8 cellular contexts compared by ENCODE assay signal in the genomic region with DNA sequence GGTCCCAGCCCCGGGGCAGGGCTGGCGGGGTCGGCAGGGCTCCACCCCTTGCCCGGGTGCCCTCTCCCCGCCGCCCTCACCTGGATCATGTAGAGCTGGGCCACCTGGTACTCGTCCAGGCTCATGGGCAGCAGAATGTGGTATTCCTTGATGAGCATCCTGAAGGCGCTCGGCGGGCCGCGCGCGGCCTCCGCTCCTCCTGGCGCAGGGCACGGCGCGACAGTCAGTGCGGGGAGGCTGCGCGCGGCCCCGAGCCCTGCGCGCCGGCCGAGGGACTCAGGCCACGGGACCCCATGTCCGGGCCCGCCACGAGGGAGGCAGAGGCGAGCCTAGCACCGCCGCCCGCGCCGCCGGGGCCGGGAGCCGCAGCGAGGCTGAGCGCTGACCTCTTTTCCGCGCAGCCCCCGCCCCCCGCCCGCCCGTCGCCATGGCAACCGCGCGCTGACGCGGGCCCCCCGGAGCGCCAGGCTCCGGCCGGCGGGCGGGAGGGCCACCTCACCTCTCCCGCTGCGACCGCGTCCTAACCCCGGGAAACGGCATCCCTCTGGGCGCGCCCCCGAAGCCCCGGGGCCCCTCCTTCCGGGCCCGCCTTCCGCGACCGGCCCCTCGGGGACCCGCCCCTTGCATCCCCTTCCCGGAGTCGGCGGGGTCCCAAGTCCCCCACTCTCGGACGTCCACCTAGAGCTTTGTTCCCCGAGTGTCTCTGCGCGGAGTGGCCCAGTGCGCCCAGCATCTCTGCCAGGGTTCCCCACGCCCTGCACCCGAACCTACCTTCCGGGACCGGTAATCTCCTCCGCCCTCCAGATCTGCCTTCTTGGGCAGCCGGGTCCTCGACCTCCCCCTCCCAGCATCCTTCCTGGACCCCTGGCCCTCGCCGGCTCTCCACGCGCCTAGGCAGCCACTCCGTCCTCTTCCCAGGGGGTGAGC. TPM values are rescaled to one million over a fixed set of nuclear protein-coding genes. Genes with fewer than 3 reads are reported as not detected.
A peak's percentile ranks its signal among the peaks of the same experiment; 100 is the strongest.
DNase-seq lines count a peak whose midpoint lies in the region; ATAC-seq and TF ChIP-seq lines count a peak whose summit lies in the region.

No MANE protein-coding gene starts in this region.

- ATAC-seq in DND-41 (ENCODE audit: insufficient read depth, low read depth) (no peak), HG03354 (IDR thresholded peaks at IDR 0.05; ENCODE audit: poor library complexity, severe bottlenecking, unreplicated experiment) (no peak), HG03045 (IDR thresholded peaks at IDR 0.05; ENCODE audit: unreplicated experiment) (no peak)

- peak overlapping the region; percentile 54 for H4K12ac ChIP-seq in trophoblast cell (ENCODE audit: low read depth, low read length)

- H3K4me1 Mint-ChIP-seq in activated T-cell treated with anti-CD3 and anti-CD28 coated beads, Interleukin-2, amount 50 U/mL, for 24 hours (ENCODE audit: low read depth): peaks cover 59% of the 10 kb centered on the region

- H3K4ac ChIP-seq in trophoblast cell (ENCODE audit: low read depth, low read length): peak overlapping the region; percentile 12

- H3K18ac ChIP-seq in trophoblast cell (ENCODE audit: low read length): peak overlapping the region; percentile 85

- peak overlapping the region; percentile 44 for H2BK5ac ChIP-seq in trophoblast cell (ENCODE audit: low read depth, low read length, poor library complexity)

- peak overlapping the region; percentile 61; the same call in 1 of the 2 replicates for H2AFZ ChIP-seq in DND-41 (ENCODE audit: low read depth, low read length)
- peak overlapping the region; percentile 65 for H2AFZ ChIP-seq in trophoblast cell (ENCODE audit: insufficient read depth, low read length, poor library complexity)

- peaks cover 51% of the 10 kb centered on the region for H3K79me2 ChIP-seq in DND-41 (ENCODE audit: insufficient read depth, low read length)
- peaks cover 17% of the 10 kb centered on the region for H3K79me2 ChIP-seq in trophoblast cell (ENCODE audit: control insufficient read depth, insufficient read depth, low read length, poor library complexity)

- H3K4me1 ChIP-seq in DND-41 (ENCODE audit: insufficient read depth, low read length): peaks cover 47% of the 10 kb centered on the region
- peaks cover 23 to 36% of the 10 kb centered on the region in 2 experiments for H3K4me1 ChIP-seq in trophoblast cell (ENCODE audit: control insufficient read depth in 1 of 2, insufficient read depth in 2 of 2, low read length in 2 of 2)

- no peaks in the 10 kb centered on the region for H3K9me3 ChIP-seq in DND-41 (ENCODE audit: insufficient read depth, low read length, severe bottlenecking)
- no peaks in the 10 kb centered on the region for H3K9me3 ChIP-seq in trophoblast cell (ENCODE audit: insufficient read depth, low read depth, low read length)

- H3K9me3 Mint-ChIP-seq in activated T-cell treated with anti-CD3 and anti-CD28 coated beads, Interleukin-2, amount 50 U/mL, for 24 hours: no peaks in the 10 kb centered on the region

- H4K20me1 ChIP-seq in DND-41 (ENCODE audit: insufficient read depth, low read length): peaks cover 40% of the 10 kb centered on the region

- H3K79me1 ChIP-seq in trophoblast cell (ENCODE audit: low read length): peaks cover 24% of the 10 kb centered on the region

- peak overlapping the region; percentile 42 to 85 for H3K4me3 ChIP-seq in DND-41 (ENCODE audit: low read depth in 1 of 2, low read length in 2 of 2)
- peak overlapping the region; percentile 65 for H3K4me3 ChIP-seq in LNCaP clone FGC (ENCODE audit: low read depth, low read length)
- H3K4me3 ChIP-seq in fibroblast of the aortic adventitia (ENCODE audit: low read depth, low read length): peak overlapping the region; percentile 82
- H3K4me3 ChIP-seq in trophoblast cell (ENCODE audit: low read depth, low read length): peak overlapping the region; percentile 84

- no CpG with 5 or more reads among the region's 99 CpGs for WGBS in trophoblast cell (ENCODE audit: extremely low coverage, insufficient coverage, insufficient read length)

- peak overlapping the region; percentile 79 for H3K9ac ChIP-seq in DND-41 (ENCODE audit: low read depth, low read length)
- peak overlapping the region; percentile 78 for H3K9ac ChIP-seq in trophoblast cell (ENCODE audit: low read length)

- peak overlapping the region; percentile 62 for H4K91ac ChIP-seq in trophoblast cell (ENCODE audit: low read depth, low read length)

- H3K27ac Mint-ChIP-seq in activated T-cell treated with anti-CD3 and anti-CD28 coated beads, Interleukin-2, amount 50 U/mL, for 24 hours: peak overlapping the region; percentile 91

- peak overlapping the region; percentile 79 for H4K8ac ChIP-seq in trophoblast cell (ENCODE audit: low read depth, low read length)

- H3K14ac ChIP-seq in trophoblast cell (ENCODE audit: low read length): peak overlapping the region; percentile 82

- H3K4me3 Mint-ChIP-seq in activated T-cell treated with anti-CD3 and anti-CD28 coated beads, Interleukin-2, amount 50 U/mL, for 24 hours: peak overlapping the region; percentile 91

- H3K4me2 ChIP-seq in DND-41 (ENCODE audit: insufficient read depth, low read length): peak overlapping the region; percentile 95
- peak overlapping the region; percentile 95 for H3K4me2 ChIP-seq in trophoblast cell (ENCODE audit: low read length)

- peak overlapping the region; percentile 80 for H2AK5ac ChIP-seq in trophoblast cell (ENCODE audit: low read length)

- peak; percentile 40 for DNase-seq in DND-41
- DNase-seq in LNCaP clone FGC (ENCODE audit: low read depth): no peak
- DNase-seq in activated T-cell treated with anti-CD3 and anti-CD28 coated beads, Interleukin-2, amount 50 U/mL, for 24 hours: peak; percentile 69
- DNase-seq in fibroblast of the aortic adventitia (ENCODE audit: low read depth): no peak
- peak in 1 of 2 donors; percentile 33 for DNase-seq in trophoblast cell
- no peak for DNase-seq in NCI-H2107 (lab: John Stamatoyannopoulos, UW)

- no peak overlapping the region for H2BK12ac ChIP-seq in trophoblast cell (ENCODE audit: low read length)

- peaks cover 62% of the 10 kb centered on the region for H3K36me3 Mint-ChIP-seq in activated T-cell treated with anti-CD3 and anti-CD28 coated beads, Interleukin-2, amount 50 U/mL, for 24 hours (ENCODE audit: low read depth)

- H3K27ac ChIP-seq in DND-41 (ENCODE audit: low read length) (peak overlapping the region; percentile 69), trophoblast cell (ENCODE audit: low read depth, low read length) (peak overlapping the region; percentile 63)

- no peak for TF ChIP-seq CTCF in DND-41 (IDR thresholded peaks at IDR 0.05; ENCODE audit: borderline replicate concordance, extremely low read depth, low read length, poor library complexity, severe bottlenecking)
- no peak for TF ChIP-seq CTCF in LNCaP clone FGC (IDR thresholded peaks at IDR 0.05; ENCODE audit: control insufficient read depth, extremely low read depth, insufficient read depth)
- no peak for TF ChIP-seq CTCF in fibroblast of the aortic adventitia (IDR thresholded peaks at IDR 0.05; ENCODE audit: insufficient read depth, low read length)

- no peaks in the 10 kb centered on the region for H3K27me3 ChIP-seq in DND-41 (ENCODE audit: insufficient read depth, low read length, poor library complexity)
- no peaks in the 10 kb centered on the region for H3K27me3 ChIP-seq in trophoblast cell (ENCODE audit: insufficient read depth, low read length)

- no peaks in the 10 kb centered on the region for H3K27me3 Mint-ChIP-seq in activated T-cell treated with anti-CD3 and anti-CD28 coated beads, Interleukin-2, amount 50 U/mL, for 24 hours

- no peak overlapping the region for H3K23ac ChIP-seq in trophoblast cell (ENCODE audit: low read length)

- H3K36me3 ChIP-seq in DND-41 (ENCODE audit: insufficient read depth, low read length) (peaks cover 51% of the 10 kb centered on the region), trophoblast cell (ENCODE audit: control insufficient read depth in 1 of 2, insufficient read depth in 2 of 2, low read length in 2 of 2) (peaks cover 37 to 38% of the 10 kb centered on the region in 2 experiments)

- H2BK120ac ChIP-seq in trophoblast cell (ENCODE audit: insufficient read depth, low read length, poor library complexity): peak overlapping the region; percentile 4

RNA-seq across cellular contexts. Expression of a gene that starts 0.9 kb away (rescaled TPM):
- total RNA-seq in fibroblast of the aortic adventitia (ENCODE audit: low replicate concordance): 9.2 and 24.0 TPM in 2 replicates
- polyA plus RNA-seq in trophoblast cell (2013): 67.5 and 70.6 TPM in 2 replicates

RNA-seq across cellular contexts. Expression of a gene that starts 3.7 kb away (rescaled TPM):
- 8.7 and 22.1 TPM in 2 replicates for total RNA-seq in fibroblast of the aortic adventitia (ENCODE audit: low replicate concordance)
- polyA plus RNA-seq in trophoblast cell (2013): 117 and 126 TPM in 2 replicates

RNA-seq across cellular contexts. Expression of a gene that starts 19.0 kb away (rescaled TPM):
- not detected in 2 replicates for total RNA-seq in fibroblast of the aortic adventitia (ENCODE audit: low replicate concordance)
- polyA plus RNA-seq in trophoblast cell (2013): not detected in 2 replicates

RNA-seq across cellular contexts. Expression of a gene that starts 21.5 kb away (rescaled TPM):
- total RNA-seq in fibroblast of the aortic adventitia (ENCODE audit: low replicate concordance): 38.4 and 75.9 TPM in 2 replicates
- 33.8 and 34.1 TPM in 2 replicates for polyA plus RNA-seq in trophoblast cell (2013)

RNA-seq across cellular contexts. Expression of a gene that starts 35.2 kb away (rescaled TPM):
- total RNA-seq in fibroblast of the aortic adventitia (ENCODE audit: low replicate concordance): 19.2 and 27.9 TPM in 2 replicates
- 41.8 and 42.9 TPM in 2 replicates for polyA plus RNA-seq in trophoblast cell (2013)

Comparison
In these comparisons a context has a peak if more than half of its experiments do, and no peak if none do; other contexts are left out.
1. DNase-seq: peak in DND-41 (single experiment) and activated T-cell treated with anti-CD3 and anti-CD28 coated beads, Interleukin-2, amount 50 U/mL, for 24 hours (single experiment); none in LNCaP clone FGC (single experiment), fibroblast of the aortic adventitia (single experiment) and NCI-H2107 (single experiment).
2. Peak in every context shown above with its lines, with median percentiles within 50 percentile points of each other: H3K4me3 ChIP-seq.